Comparison of ENCODE assay signal across 10 cellular contexts in genomic region chr17:66667491-66668030, GRCh38.
DNase-seq lines count a peak whose midpoint lies in the region; ATAC-seq, FAIRE-seq and TF ChIP-seq lines count a peak whose summit lies in the region.
"Had no signal": no experiment of that assay in that cellular context is flagged by ENCODE, and none has a peak within 500 bp of the region (broad histone marks: within the 10 kb centered on the region; RNA-seq: fewer than 3 reads in every experiment).

No MANE protein-coding gene starts in this region.

- FAIRE-seq in H54 (lab: Jason Lieb, UNC) = no peak
- FAIRE-seq: colon had no signal

- no peak for TF ChIP-seq POLR2A in H54 (IDR thresholded peaks at IDR 0.05; ENCODE audit: low read depth, low read length)

- DNase-seq in activated CD4-positive, alpha-beta T cell treated with anti-CD3 and anti-CD28 coated beads for 24 hours (ENCODE audit: low read depth in 2 of 2) = peak; percentile 39 to 63
- peak; percentile 74 for DNase-seq in activated naive CD4-positive, alpha-beta T cell treated with anti-CD3 and anti-CD28 coated beads, Interleukin-2, amount 50 U/mL, for 16 hours
- DNase-seq in stimulated activated CD8-positive, alpha-beta memory T cell treated with anti-CD3 and anti-CD28 coated beads, Interleukin-12 subunit alpha, Interleukin-12 subunit beta, amount 100 ng/mL, for 4 hours (ENCODE audit: low read depth) = peak; percentile 52
- DNase-seq in GOT3 (lab: John Stamatoyannopoulos, UW) (no peak), H54 (ENCODE audit: insufficient read length, low spot score) (no peak), NCI-H1048 (lab: John Stamatoyannopoulos, UW) (no peak)
- DNase-seq: NCI-H2081 treated with DMSO at 0.1 percent for 48 hours had no signal

- ATAC-seq in GM19372 (IDR thresholded peaks at IDR 0.05; ENCODE audit: low read depth, unreplicated experiment) (peak; percentile 78), HG03280 (IDR thresholded peaks at IDR 0.05; ENCODE audit: unreplicated experiment) (no peak)

Comparison
In these comparisons a context has a peak if more than half of its experiments do, and no peak if none do; other contexts are left out.
1. DNase-seq: peak in activated CD4-positive, alpha-beta T cell treated with anti-CD3 and anti-CD28 coated beads for 24 hours (2 of 2), activated naive CD4-positive, alpha-beta T cell treated with anti-CD3 and anti-CD28 coated beads, Interleukin-2, amount 50 U/mL, for 16 hours (single experiment) and stimulated activated CD8-positive, alpha-beta memory T cell treated with anti-CD3 and anti-CD28 coated beads, Interleukin-12 subunit alpha, Interleukin-12 subunit beta, amount 100 ng/mL, for 4 hours (single experiment); none in GOT3 (single experiment), H54 (single experiment) and NCI-H1048 (single experiment).